Comparison of ENCODE assay signal across 23 cellular contexts in genomic region chr11:117062503-117062902, GRCh38. TPM values are rescaled to one million over a fixed set of nuclear protein-coding genes. Genes with fewer than 3 reads are reported as not detected.
A peak's percentile ranks its signal among the peaks of the same experiment; 100 is the strongest.
DNase-seq lines count a peak whose midpoint lies in the region; ATAC-seq, FAIRE-seq and TF ChIP-seq lines count a peak whose summit lies in the region.
"Had no signal": no experiment of that assay in that cellular context is flagged by ENCODE, and none has a peak within 500 bp of the region (broad histone marks: within the 10 kb centered on the region; RNA-seq: fewer than 3 reads in every experiment).

No MANE protein-coding gene starts in this region.

- WGBS in psoas muscle, 3 donors: 71 to 81% (median 74%) methylated on average over 2 of the region's 2 CpGs

- no peaks in the 10 kb centered on the region for H3K27me3 Mint-ChIP-seq in activated CD4-positive, alpha-beta T cell treated with anti-CD3 and anti-CD28 coated beads, Interleukin-2, amount 10 ng/mL, durations not matched to agents 24 days and 14 days

- TF ChIP-seq CTCF in psoas muscle (IDR thresholded peaks at IDR 0.05): no peak

- intact Hi-C loops in activated CD4-positive, alpha-beta T cell treated with anti-CD3 and anti-CD28 coated beads, Interleukin-2, amount 10 ng/mL, durations not matched to agents 24 days and 14 days (cut with micrococcal nuclease): loop anchor here (1.0 to 2.0 kb wide), 5 partner anchors 16 to 210 kb away; no protein-coding TSS in a partner anchor
- intact Hi-C loops in psoas muscle (cut with DNase I): no loop called here

- peak; percentile 44 for FAIRE-seq in RCC 7860 (lab: Jason Lieb, UNC)
- FAIRE-seq: A204.1, frontal cortex, HTR-8/SVneo, kidney had no signal

- H3K4me2 ChIP-seq in BLaER1 treated with 17β-estradiol and CSF1 and Interleukin-3, amounts not matched to agents 10 nM and 100 nM: peak overlapping the region in 8 of 11 experiments; percentile 1 to 48 (median 10); a peak in 8 of 22 replicates

- ATAC-seq in psoas muscle: no peak
- ATAC-seq: PC-3 had no signal

- no peaks in the 10 kb centered on the region for H3K27me3 ChIP-seq in BLaER1 treated with 17β-estradiol and CSF1 and Interleukin-3, amounts not matched to agents 10 nM and 100 nM
- no peaks in the 10 kb centered on the region for H3K27me3 ChIP-seq in endocrine pancreas (ENCODE audit: control insufficient read depth, insufficient read depth, low read length)
- H3K27me3 ChIP-seq in psoas muscle (ENCODE audit: insufficient read depth in 3 of 3, low read length in 2 of 3): no peaks in the 10 kb centered on the region
- H3K27me3 ChIP-seq: BLaER1, ovary, sigmoid colon, uterus had no signal

- CTCF ChIA-PET in HEK293T (lab: Yijun Ruan, JAX): no interaction called here

- peak overlapping the region; percentile 79 for H3K27ac Mint-ChIP-seq in activated CD4-positive, alpha-beta T cell treated with anti-CD3 and anti-CD28 coated beads, Interleukin-2, amount 10 ng/mL, durations not matched to agents 24 days and 14 days

- DNase-seq in activated CD4-positive, alpha-beta T cell treated with anti-CD3 and anti-CD28 coated beads, Interleukin-2, amount 10 ng/mL, durations not matched to agents 24 days and 14 days: no peak
- DNase-seq in activated CD4-positive, alpha-beta T cell treated with anti-CD3 and anti-CD28 coated beads, Interleukin-2, amount 50 U/mL, for 48 hours: no peak
- no peak for DNase-seq in RCC 7860 (ENCODE audit: low spot score)
- no peak for DNase-seq in H4 (ENCODE audit: low spot score)
- DNase-seq in HEK293T (ENCODE audit: extremely low spot score): no peak
- no peak for DNase-seq in psoas muscle
- DNase-seq: amniotic stem cell, DMS 273 treated with DMSO at 0.1 percent for 48 hours, GF-D8, H7, kidney, mammary epithelial cell, NCI-H526 treated with DMSO at 0.1 percent for 48 hours, ovary, PC-3, sigmoid colon, uterus had no signal

- POLR2A ChIA-PET in HEK293T (lab: Yijun Ruan, JAX): interaction anchor here (1.4 kb wide), 1 partner anchor 17 kb away, joined by 4 read pairs; no protein-coding TSS in a partner anchor

- no peak overlapping the region for H3K27ac ChIP-seq in BLaER1 treated with 17β-estradiol and CSF1 and Interleukin-3, amounts not matched to agents 10 nM and 100 nM
- H3K27ac ChIP-seq in psoas muscle: no peak overlapping the region
- H3K27ac ChIP-seq: BLaER1, ovary, uterus had no signal

- peak overlapping the region; percentile 5 for H3K4me3 Mint-ChIP-seq in activated CD4-positive, alpha-beta T cell treated with anti-CD3 and anti-CD28 coated beads, Interleukin-2, amount 10 ng/mL, durations not matched to agents 24 days and 14 days

- peaks cover 0 to 79% (median 10%) of the 10 kb centered on the region in 10 experiments; a peak in 15 of 20 replicates for H3K4me1 ChIP-seq in BLaER1 treated with 17β-estradiol and CSF1 and Interleukin-3, amounts not matched to agents 10 nM and 100 nM
- H3K4me1 ChIP-seq in endocrine pancreas (ENCODE audit: control insufficient read depth, insufficient read depth, low read length) (peaks cover 21% of the 10 kb centered on the region), psoas muscle (peaks cover 29% of the 10 kb centered on the region)
- H3K4me1 ChIP-seq: uterus had no signal

- H4K20me1 ChIP-seq in BLaER1 treated with 17β-estradiol and CSF1 and Interleukin-3, amounts not matched to agents 10 nM and 100 nM: peaks cover 72 to 100% (median 92%) of the 10 kb centered on the region in 11 experiments

- H3K9me3 ChIP-seq in BLaER1 treated with 17β-estradiol and CSF1 and Interleukin-3, amounts not matched to agents 10 nM and 100 nM (replicated peaks in 1 of 11): no peaks in the 10 kb centered on the region
- no peaks in the 10 kb centered on the region for H3K9me3 ChIP-seq in endocrine pancreas (ENCODE audit: control insufficient read depth, low read length)
- no peaks in the 10 kb centered on the region for H3K9me3 ChIP-seq in psoas muscle
- H3K9me3 ChIP-seq: BLaER1, ovary, sigmoid colon, uterus had no signal

- H3K4me1 Mint-ChIP-seq in activated CD4-positive, alpha-beta T cell treated with anti-CD3 and anti-CD28 coated beads, Interleukin-2, amount 10 ng/mL, durations not matched to agents 24 days and 14 days: peaks cover 54% of the 10 kb centered on the region

- H3K4me3 ChIP-seq in BLaER1 treated with 17β-estradiol and CSF1 and Interleukin-3, amounts not matched to agents 10 nM and 100 nM: no peak overlapping the region
- H3K4me3 ChIP-seq in endocrine pancreas (ENCODE audit: control insufficient read depth, insufficient read depth, low read length) (peak overlapping the region; percentile 16), psoas muscle (no peak overlapping the region)
- H3K4me3 ChIP-seq: BLaER1, ovary, sigmoid colon, uterus had no signal

- peaks cover 11% of the 10 kb centered on the region for H3K36me3 Mint-ChIP-seq in activated CD4-positive, alpha-beta T cell treated with anti-CD3 and anti-CD28 coated beads, Interleukin-2, amount 10 ng/mL, durations not matched to agents 24 days and 14 days (ENCODE audit: low read depth)

- peaks cover 0 to 10% (median 0%) of the 10 kb centered on the region in 11 experiments; a peak in 4 of 22 replicates for H3K36me3 ChIP-seq in BLaER1 treated with 17β-estradiol and CSF1 and Interleukin-3, amounts not matched to agents 10 nM and 100 nM
- H3K36me3 ChIP-seq in endocrine pancreas (ENCODE audit: control insufficient read depth, insufficient read depth, low read length): no peaks in the 10 kb centered on the region
- H3K36me3 ChIP-seq in psoas muscle (ENCODE audit: insufficient read depth in 1 of 2, low read depth in 1 of 2): no peaks in the 10 kb centered on the region
- H3K36me3 ChIP-seq: BLaER1, ovary, sigmoid colon, uterus had no signal

- no peaks in the 10 kb centered on the region for H3K9me3 Mint-ChIP-seq in activated CD4-positive, alpha-beta T cell treated with anti-CD3 and anti-CD28 coated beads, Interleukin-2, amount 10 ng/mL, durations not matched to agents 24 days and 14 days

- H3K9ac ChIP-seq in BLaER1 treated with 17β-estradiol and CSF1 and Interleukin-3, amounts not matched to agents 10 nM and 100 nM: no peak overlapping the region
- no peak overlapping the region for H3K9ac ChIP-seq in endocrine pancreas (ENCODE audit: control insufficient read depth, insufficient read depth, low read length)
- H3K9ac ChIP-seq: BLaER1 had no signal

TF ChIP-seq in HEK293T, 16 proteins besides CTCF, POLR2A, EP300 and RAD21:
- TF ChIP-seq SP1 (IDR thresholded peaks at IDR 0.05): no peak
- no peak for TF ChIP-seq HDGF (IDR thresholded peaks at IDR 0.05; ENCODE audit: borderline replicate concordance)
- TF ChIP-seq FOXM1 (IDR thresholded peaks at IDR 0.05; ENCODE audit: borderline replicate concordance): no peak
- no peak for TF ChIP-seq BHLHE40 (IDR thresholded peaks at IDR 0.05; ENCODE audit: borderline replicate concordance)
- TF ChIP-seq TARDBP (IDR thresholded peaks at IDR 0.05): no peak
- TF ChIP-seq L3MBTL2 (conservative IDR thresholded peaks at IDR 0.05): no peak
- TF ChIP-seq SUZ12 (IDR thresholded peaks at IDR 0.05): no peak
- TF ChIP-seq ELF4 (IDR thresholded peaks at IDR 0.05): no peak
- no peak for TF ChIP-seq ZNF384 (IDR thresholded peaks at IDR 0.05)
- TF ChIP-seq CTBP1 (IDR thresholded peaks at IDR 0.05; ENCODE audit: borderline replicate concordance): no peak
- no peak for TF ChIP-seq FOXA1 (IDR thresholded peaks at IDR 0.05)
- no peak for TF ChIP-seq NFRKB (IDR thresholded peaks at IDR 0.05)
- TF ChIP-seq FOXK2 (IDR thresholded peaks at IDR 0.05): no peak

RNA-seq across cellular contexts. Expression of gene SIK3, which starts 35.7 kb away (rescaled TPM):
- total RNA-seq in activated CD4-positive, alpha-beta T cell treated with anti-CD3 and anti-CD28 coated beads, Interleukin-2, amount 10 ng/mL, durations not matched to agents 24 days and 14 days: 38.4 and 38.7 TPM in 2 replicates
- total RNA-seq in H4 (2014; rRNA removed; shearing (Covaris generic)): 7.7 and 7.8 TPM in 2 replicates
- total RNA-seq in psoas muscle: 10 to 100 TPM; 39.8 to 47.4 (median 42.8) TPM
- polyA plus RNA-seq in psoas muscle: 10 to 100 TPM; 16.3 to 22.2 (median 18.8) TPM
